In the genomic region with DNA sequence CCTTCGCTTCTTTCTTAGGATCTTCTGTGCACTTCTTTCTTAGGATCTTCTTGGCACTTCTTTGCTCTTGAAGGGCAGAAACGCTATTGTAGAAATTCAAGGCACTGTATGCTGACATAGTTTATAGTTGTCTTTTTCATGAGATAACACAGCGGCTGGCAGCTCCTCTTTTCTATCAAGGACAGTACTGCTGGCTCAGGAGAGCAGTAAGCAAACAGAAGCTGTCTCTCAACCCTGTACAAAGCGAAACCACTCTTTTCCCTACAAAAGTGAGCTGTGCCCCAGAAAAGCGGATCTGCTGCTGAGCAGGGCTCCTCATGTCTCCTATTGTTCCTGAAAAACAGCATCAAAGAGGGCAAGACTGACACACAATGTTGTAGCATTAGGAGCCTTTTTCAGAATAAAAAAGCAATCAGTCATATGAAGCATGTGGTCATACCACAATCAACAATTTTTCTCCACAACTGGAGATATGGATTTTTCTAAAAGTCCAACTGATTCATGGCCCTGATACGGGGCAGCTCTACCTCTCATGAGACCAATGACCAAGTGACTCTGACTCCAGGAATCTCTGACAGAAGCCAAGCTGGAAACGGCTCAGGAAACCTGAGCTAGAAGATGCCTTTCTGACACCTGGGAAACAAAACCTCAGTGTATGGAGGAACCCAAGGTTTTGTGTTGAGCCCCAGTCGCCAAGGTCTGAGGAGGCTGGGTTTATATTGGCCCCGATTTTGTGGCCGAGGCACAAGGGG, we compare ENCODE assay signal across 20 cellular contexts.
DNase-seq lines count a peak whose midpoint lies in the region; ATAC-seq, FAIRE-seq and TF ChIP-seq lines count a peak whose summit lies in the region.
"Had no signal": no experiment of that assay in that cellular context is flagged by ENCODE, and none has a peak within 500 bp of the region (broad histone marks: within the 10 kb centered on the region; RNA-seq: fewer than 3 reads in every experiment).

No MANE protein-coding gene starts in this region.

- TF ChIP-seq CTCF in right atrium auricular region (IDR thresholded peaks at IDR 0.05) (no peak), astrocyte (IDR thresholded peaks at IDR 0.05; ENCODE audit: insufficient read depth, low read depth, low read length) (no peak), osteoblast (IDR thresholded peaks at IDR 0.05; ENCODE audit: extremely low read depth, low read depth, low read length) (no peak), endothelial cell (IDR thresholded peaks at IDR 0.05; ENCODE audit: unreplicated experiment) (no peak)

- 78 to 79% methylated on average over 10 of the region's 10 CpGs for WGBS in aorta, 2 donors

- intact Hi-C loops in left ventricle myocardium superior (cut with micrococcal nuclease) = no loop called here
- intact Hi-C loops in aorta (cut with DNase I) = no loop called here

- H3K27ac ChIP-seq in right atrium auricular region (no peak overlapping the region), astrocyte (ENCODE audit: low read depth, low read length) (no peak overlapping the region), osteoblast (ENCODE audit: low read depth, low read length) (no peak overlapping the region), aorta (ENCODE audit: low read depth in 1 of 2, low read length in 2 of 2) (no peak overlapping the region)
- H3K27ac ChIP-seq: A549, HL-60, SJSA1 had no signal

- H3K4me1 ChIP-seq in right atrium auricular region (no peaks in the 10 kb centered on the region), astrocyte (ENCODE audit: insufficient read depth, low read length) (no peaks in the 10 kb centered on the region), osteoblast (ENCODE audit: insufficient read depth, low read length) (peaks cover 6% of the 10 kb centered on the region), aorta (ENCODE audit: control insufficient read depth in 1 of 2, insufficient read depth in 2 of 2, low read length in 2 of 2) (no peaks in the 10 kb centered on the region)
- H3K4me1 ChIP-seq: A549, SJSA1 had no signal

- no peaks in the 10 kb centered on the region for H3K27me3 ChIP-seq in right atrium auricular region
- no peaks in the 10 kb centered on the region for H3K27me3 ChIP-seq in astrocyte (ENCODE audit: insufficient read depth, low read length)
- no peaks in the 10 kb centered on the region for H3K27me3 ChIP-seq in osteoblast (ENCODE audit: insufficient read depth, low read length)
- no peaks in the 10 kb centered on the region for H3K27me3 ChIP-seq in aorta (ENCODE audit: control insufficient read depth in 1 of 2, insufficient read depth in 2 of 2, low read length in 1 of 2)
- H3K27me3 ChIP-seq: MG63, SJSA1 had no signal

- FAIRE-seq in astrocyte (lab: Jason Lieb, UNC) = no peak
- FAIRE-seq: A549, GM12891 had no signal

- H3K4me1 Mint-ChIP-seq in astrocyte (ENCODE audit: low read depth, unreplicated experiment) (peaks cover 2% of the 10 kb centered on the region), endothelial cell (ENCODE audit: unreplicated experiment) (no peaks in the 10 kb centered on the region)
- H3K4me1 Mint-ChIP-seq: CD14-positive monocyte had no signal

- no peak overlapping the region for H3K9ac ChIP-seq in astrocyte (ENCODE audit: low read length)

- no peak overlapping the region for H3K4me3 Mint-ChIP-seq in astrocyte (ENCODE audit: unreplicated experiment)
- no peak overlapping the region for H3K4me3 Mint-ChIP-seq in endothelial cell (ENCODE audit: unreplicated experiment)
- H3K4me3 Mint-ChIP-seq: CD14-positive monocyte had no signal

- H3K4me3 ChIP-seq in right atrium auricular region (no peak overlapping the region), astrocyte (ENCODE audit: insufficient read depth, low read depth, low read length) (no peak overlapping the region), osteoblast (ENCODE audit: insufficient read depth, low read length) (no peak overlapping the region), aorta (ENCODE audit: low read length in 2 of 2) (no peak overlapping the region)
- H3K4me3 ChIP-seq: A549, MG63, SJSA1 had no signal

- no peak for DNase-seq in left ventricle myocardium superior
- DNase-seq in right atrium auricular region (ENCODE audit: low spot score) = no peak
- peak; percentile 38 for DNase-seq in astrocyte (ENCODE audit: low read depth)
- no peak for DNase-seq in osteoblast (ENCODE audit: insufficient read length, low spot score, missing footprints)
- DNase-seq in aorta = no peak
- DNase-seq in DMS 273 (lab: John Stamatoyannopoulos, UW; ENCODE audit: unreplicated experiment) = no peak
- no peak for DNase-seq in endothelial cell (ENCODE audit: low spot score)
- DNase-seq in SHP77 treated with DMSO at 0.1 percent for 48 hours (lab: John Stamatoyannopoulos, UW) = no peak
- DNase-seq: COR-L47, GOT3, KG1, MG63, NCI-H1694, NCI-H446 treated with DMSO at 0.1 percent for 48 hours, NCI-H774 had no signal

- H3K27me3 Mint-ChIP-seq in astrocyte (ENCODE audit: low read depth, unreplicated experiment) = peaks cover 6% of the 10 kb centered on the region
- no peaks in the 10 kb centered on the region for H3K27me3 Mint-ChIP-seq in endothelial cell (ENCODE audit: unreplicated experiment)

- H4K20me1 ChIP-seq in astrocyte (ENCODE audit: insufficient read depth, low read length) (no peaks in the 10 kb centered on the region), osteoblast (ENCODE audit: insufficient read depth, low read length) (no peaks in the 10 kb centered on the region)

- no peaks in the 10 kb centered on the region for H3K79me2 ChIP-seq in astrocyte (ENCODE audit: insufficient read depth, low read length)
- H3K79me2 ChIP-seq in osteoblast (ENCODE audit: insufficient read depth, low read length) = no peaks in the 10 kb centered on the region

- H3K9me3 Mint-ChIP-seq in astrocyte (ENCODE audit: unreplicated experiment) = peaks cover 1% of the 10 kb centered on the region
- no peaks in the 10 kb centered on the region for H3K9me3 Mint-ChIP-seq in endothelial cell (ENCODE audit: unreplicated experiment)

- H3K4me2 ChIP-seq in astrocyte (ENCODE audit: low read length) = no peak overlapping the region
- H3K4me2 ChIP-seq in osteoblast (ENCODE audit: insufficient read depth, low read length) = peak overlapping the region; percentile 26
- H3K4me2 ChIP-seq: A549 had no signal

- H3K36me3 Mint-ChIP-seq in astrocyte (ENCODE audit: low read depth, unreplicated experiment) = no peaks in the 10 kb centered on the region
- no peaks in the 10 kb centered on the region for H3K36me3 Mint-ChIP-seq in endothelial cell (ENCODE audit: low read depth, unreplicated experiment)
- H3K36me3 Mint-ChIP-seq: CD14-positive monocyte had no signal

- H3K36me3 ChIP-seq in right atrium auricular region (no peaks in the 10 kb centered on the region), astrocyte (ENCODE audit: insufficient read depth, low read length) (no peaks in the 10 kb centered on the region), osteoblast (ENCODE audit: insufficient read depth, low read length) (no peaks in the 10 kb centered on the region), aorta (ENCODE audit: control insufficient read depth in 1 of 2, insufficient read depth in 2 of 2, low read length in 1 of 2) (no peaks in the 10 kb centered on the region)
- H3K36me3 ChIP-seq: MG63, SJSA1 had no signal

- H3K27ac Mint-ChIP-seq in astrocyte (ENCODE audit: unreplicated experiment) (no peak overlapping the region), endothelial cell (ENCODE audit: unreplicated experiment) (no peak overlapping the region)

- ATAC-seq in left ventricle myocardium superior (peak; percentile 40), aorta (ENCODE audit: low FRiP score) (peak; percentile 36)
- ATAC-seq: A549 had no signal

- no peaks in the 10 kb centered on the region for H3K9me3 ChIP-seq in right atrium auricular region
- no peaks in the 10 kb centered on the region for H3K9me3 ChIP-seq in astrocyte (ENCODE audit: insufficient read depth, low read depth, low read length)
- no peaks in the 10 kb centered on the region for H3K9me3 ChIP-seq in osteoblast (ENCODE audit: low read depth, low read length)
- H3K9me3 ChIP-seq in aorta (ENCODE audit: control insufficient read depth, low read length) = no peaks in the 10 kb centered on the region
- H3K9me3 ChIP-seq: A549, MG63, SJSA1 had no signal

- H2AFZ ChIP-seq in astrocyte (ENCODE audit: low read depth, low read length) (no peak overlapping the region), osteoblast (ENCODE audit: low read length) (no peak overlapping the region)
